ENCODE assay signal across 2 cellular contexts in genomic region chr16:51953541-51953940, GRCh38.
TF ChIP-seq lines count a peak whose summit lies in the region.

No MANE protein-coding gene starts in this region.

TF ChIP-seq in GM23338, 12 proteins besides CTCF, POLR2A, EP300 and RAD21:
- TF ChIP-seq ZNF462 (CRISPR knock-in tag; IDR thresholded peaks at IDR 0.05) (no peak), ZNF331 (CRISPR knock-in tag; IDR thresholded peaks at IDR 0.05; ENCODE audit: low read depth) (no peak), CREB1 (CRISPR knock-in tag; IDR thresholded peaks at IDR 0.05; ENCODE audit: low read depth) (no peak), ETS1 (IDR thresholded peaks at IDR 0.05) (no peak), STAT1 (IDR thresholded peaks at IDR 0.05; ENCODE audit: unreplicated experiment) (no peak)

TF ChIP-seq in H1, 55 proteins besides CTCF, POLR2A, EP300 and RAD21 (continued from another document):
- no peak for TF ChIP-seq ASH2L (IDR thresholded peaks at IDR 0.05; ENCODE audit: low read length)
- no peak for TF ChIP-seq POU5F1 (IDR thresholded peaks at IDR 0.05; ENCODE audit: low read depth, low read length)
- TF ChIP-seq JUND (IDR thresholded peaks at IDR 0.05; ENCODE audit: low read length), result no peak
- TF ChIP-seq CTBP2 (IDR thresholded peaks at IDR 0.05; ENCODE audit: borderline replicate concordance, insufficient read depth, insufficient read length, low read length), result no peak
- TF ChIP-seq KDM1A (IDR thresholded peaks at IDR 0.05; ENCODE audit: borderline replicate concordance, low read length), result no peak
- TF ChIP-seq TBP (IDR thresholded peaks at IDR 0.05; ENCODE audit: low read depth, low read length), result no peak
- TF ChIP-seq SIX5 (IDR thresholded peaks at IDR 0.05; ENCODE audit: low read depth, low read length), result no peak
- TF ChIP-seq EZH2 (IDR thresholded peaks at IDR 0.05; ENCODE audit: low read depth, low read length, severe bottlenecking), result no peak
